Comparison of ENCODE assay signal across 1 cellular context in the genomic region with DNA sequence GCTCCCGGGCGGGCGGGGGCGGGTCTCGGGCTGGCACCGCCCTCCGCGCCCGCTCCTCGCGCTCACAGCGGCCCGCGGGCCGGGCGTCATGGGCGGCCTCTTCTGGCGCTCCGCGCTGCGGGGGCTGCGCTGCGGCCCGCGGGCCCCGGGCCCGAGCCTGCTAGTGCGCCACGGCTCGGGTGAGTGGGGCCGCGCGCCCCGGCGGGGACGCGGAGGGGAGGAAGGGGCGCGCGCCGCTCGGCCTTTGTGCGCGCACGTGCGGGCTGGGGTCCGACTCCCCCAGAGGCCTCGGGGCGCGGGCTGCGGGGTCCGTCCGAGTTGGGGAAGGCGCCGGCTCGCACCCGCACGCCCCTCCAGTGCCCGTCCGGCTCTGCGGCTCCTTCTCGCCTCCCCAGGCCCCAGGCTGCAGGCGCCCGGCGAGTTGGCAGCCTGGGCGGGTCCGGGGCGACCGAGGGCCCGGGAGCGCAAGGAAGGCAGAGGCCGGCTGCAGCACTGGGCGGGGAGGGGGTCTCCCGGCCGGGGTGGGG.
TF ChIP-seq lines count a peak whose summit lies in the region.

A gene (plus strand): TSS at position 65 of the 527 bp plus-strand sequence. CDS start 24 bp downstream, at position 89.

TF ChIP-seq in GM12878, 131 proteins besides CTCF, POLR2A, EP300 and RAD21 (continued from another document and continues in another):
- TF ChIP-seq, protein P1, sequence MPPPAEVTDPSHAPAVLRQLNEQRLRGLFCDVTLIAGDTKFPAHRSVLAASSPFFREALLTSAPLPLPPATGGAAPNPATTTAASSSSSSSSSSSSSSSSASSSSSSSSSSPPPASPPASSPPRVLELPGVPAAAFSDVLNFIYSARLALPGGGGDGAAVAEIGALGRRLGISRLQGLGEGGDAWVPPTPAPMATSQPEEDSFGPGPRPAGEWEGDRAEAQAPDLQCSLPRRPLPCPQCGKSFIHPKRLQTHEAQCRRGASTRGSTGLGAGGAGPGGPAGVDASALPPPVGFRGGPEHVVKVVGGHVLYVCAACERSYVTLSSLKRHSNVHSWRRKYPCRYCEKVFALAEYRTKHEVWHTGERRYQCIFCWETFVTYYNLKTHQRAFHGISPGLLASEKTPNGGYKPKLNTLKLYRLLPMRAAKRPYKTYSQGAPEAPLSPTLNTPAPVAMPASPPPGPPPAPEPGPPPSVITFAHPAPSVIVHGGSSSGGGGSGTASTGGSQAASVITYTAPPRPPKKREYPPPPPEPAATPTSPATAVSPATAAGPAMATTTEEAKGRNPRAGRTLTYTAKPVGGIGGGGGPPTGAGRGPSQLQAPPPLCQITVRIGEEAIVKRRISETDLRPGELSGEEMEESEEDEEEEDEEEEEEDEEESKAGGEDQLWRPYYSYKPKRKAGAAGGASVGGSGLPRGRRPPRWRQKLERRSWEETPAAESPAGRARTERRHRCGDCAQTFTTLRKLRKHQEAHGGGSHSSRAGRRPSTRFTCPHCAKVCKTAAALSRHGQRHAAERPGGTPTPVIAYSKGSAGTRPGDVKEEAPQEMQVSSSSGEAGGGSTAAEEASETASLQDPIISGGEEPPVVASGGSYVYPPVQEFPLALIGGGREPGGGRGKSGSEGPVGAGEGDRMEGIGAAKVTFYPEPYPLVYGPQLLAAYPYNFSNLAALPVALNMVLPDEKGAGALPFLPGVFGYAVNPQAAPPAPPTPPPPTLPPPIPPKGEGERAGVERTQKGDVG (CRISPR knock-in tag; IDR thresholded peaks at IDR 0.05), result no peak
- no peak for TF ChIP-seq ZNF24 (IDR thresholded peaks at IDR 0.05)
- peak; percentile 54; the same call in 1 of the 2 replicates for TF ChIP-seq RB1 (IDR thresholded peaks at IDR 0.05; ENCODE audit: borderline replicate concordance)
- peak; percentile 78 for TF ChIP-seq DPF2 (IDR thresholded peaks at IDR 0.05)
- TF ChIP-seq YY1 (IDR thresholded peaks at IDR 0.05; ENCODE audit: low read depth, low read length), result peak; percentile 54; the same call in 1 of the 2 replicates
- TF ChIP-seq JUNB (IDR thresholded peaks at IDR 0.05), result no peak
- TF ChIP-seq RFX5 (IDR thresholded peaks at IDR 0.05; ENCODE audit: low read depth, low read length), result no peak
- no peak for TF ChIP-seq SRF (IDR thresholded peaks at IDR 0.05; ENCODE audit: low read depth in 2 of 2, low read length in 2 of 2)
- TF ChIP-seq, protein P2, sequence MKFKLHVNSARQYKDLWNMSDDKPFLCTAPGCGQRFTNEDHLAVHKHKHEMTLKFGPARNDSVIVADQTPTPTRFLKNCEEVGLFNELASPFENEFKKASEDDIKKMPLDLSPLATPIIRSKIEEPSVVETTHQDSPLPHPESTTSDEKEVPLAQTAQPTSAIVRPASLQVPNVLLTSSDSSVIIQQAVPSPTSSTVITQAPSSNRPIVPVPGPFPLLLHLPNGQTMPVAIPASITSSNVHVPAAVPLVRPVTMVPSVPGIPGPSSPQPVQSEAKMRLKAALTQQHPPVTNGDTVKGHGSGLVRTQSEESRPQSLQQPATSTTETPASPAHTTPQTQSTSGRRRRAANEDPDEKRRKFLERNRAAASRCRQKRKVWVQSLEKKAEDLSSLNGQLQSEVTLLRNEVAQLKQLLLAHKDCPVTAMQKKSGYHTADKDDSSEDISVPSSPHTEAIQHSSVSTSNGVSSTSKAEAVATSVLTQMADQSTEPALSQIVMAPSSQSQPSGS (IDR thresholded peaks at IDR 0.05; ENCODE audit: low read length), result no peak
- TF ChIP-seq SIX5 (IDR thresholded peaks at IDR 0.05; ENCODE audit: low read depth, low read length, severe bottlenecking), result no peak
- TF ChIP-seq RBBP5 (conservative IDR thresholded peaks at IDR 0.05), result no peak
- TF ChIP-seq EZH2 (IDR thresholded peaks at IDR 0.05; ENCODE audit: borderline replicate concordance, control insufficient read depth, low read depth, low read length), result no peak
- peak; percentile 72 for TF ChIP-seq BACH1 (IDR thresholded peaks at IDR 0.05; ENCODE audit: borderline replicate concordance)
- TF ChIP-seq KLF5 (IDR thresholded peaks at IDR 0.05; ENCODE audit: partially characterized antibody), result no peak
- no peak for TF ChIP-seq FOS (IDR thresholded peaks at IDR 0.05; ENCODE audit: borderline replicate concordance, extremely low read depth, insufficient read length)
- TF ChIP-seq, protein P3, sequence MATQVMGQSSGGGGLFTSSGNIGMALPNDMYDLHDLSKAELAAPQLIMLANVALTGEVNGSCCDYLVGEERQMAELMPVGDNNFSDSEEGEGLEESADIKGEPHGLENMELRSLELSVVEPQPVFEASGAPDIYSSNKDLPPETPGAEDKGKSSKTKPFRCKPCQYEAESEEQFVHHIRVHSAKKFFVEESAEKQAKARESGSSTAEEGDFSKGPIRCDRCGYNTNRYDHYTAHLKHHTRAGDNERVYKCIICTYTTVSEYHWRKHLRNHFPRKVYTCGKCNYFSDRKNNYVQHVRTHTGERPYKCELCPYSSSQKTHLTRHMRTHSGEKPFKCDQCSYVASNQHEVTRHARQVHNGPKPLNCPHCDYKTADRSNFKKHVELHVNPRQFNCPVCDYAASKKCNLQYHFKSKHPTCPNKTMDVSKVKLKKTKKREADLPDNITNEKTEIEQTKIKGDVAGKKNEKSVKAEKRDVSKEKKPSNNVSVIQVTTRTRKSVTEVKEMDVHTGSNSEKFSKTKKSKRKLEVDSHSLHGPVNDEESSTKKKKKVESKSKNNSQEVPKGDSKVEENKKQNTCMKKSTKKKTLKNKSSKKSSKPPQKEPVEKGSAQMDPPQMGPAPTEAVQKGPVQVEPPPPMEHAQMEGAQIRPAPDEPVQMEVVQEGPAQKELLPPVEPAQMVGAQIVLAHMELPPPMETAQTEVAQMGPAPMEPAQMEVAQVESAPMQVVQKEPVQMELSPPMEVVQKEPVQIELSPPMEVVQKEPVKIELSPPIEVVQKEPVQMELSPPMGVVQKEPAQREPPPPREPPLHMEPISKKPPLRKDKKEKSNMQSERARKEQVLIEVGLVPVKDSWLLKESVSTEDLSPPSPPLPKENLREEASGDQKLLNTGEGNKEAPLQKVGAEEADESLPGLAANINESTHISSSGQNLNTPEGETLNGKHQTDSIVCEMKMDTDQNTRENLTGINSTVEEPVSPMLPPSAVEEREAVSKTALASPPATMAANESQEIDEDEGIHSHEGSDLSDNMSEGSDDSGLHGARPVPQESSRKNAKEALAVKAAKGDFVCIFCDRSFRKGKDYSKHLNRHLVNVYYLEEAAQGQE (IDR thresholded peaks at IDR 0.05; ENCODE audit: low read depth, low read length), result no peak
- TF ChIP-seq NRF1 (conservative IDR thresholded peaks at IDR 0.05; ENCODE audit: low read depth, low read length), result no peak
- peak; percentile 75 for TF ChIP-seq LARP7 (IDR thresholded peaks at IDR 0.05)
- no peak for TF ChIP-seq ZNF622 (IDR thresholded peaks at IDR 0.05)
- no peak for TF ChIP-seq POU2F2 (IDR thresholded peaks at IDR 0.05; ENCODE audit: borderline replicate concordance, low read depth, low read length)
- TF ChIP-seq TCF7 (IDR thresholded peaks at IDR 0.05; ENCODE audit: borderline replicate concordance), result no peak
- TF ChIP-seq SP1 (IDR thresholded peaks at IDR 0.05; ENCODE audit: low read depth, low read length), result no peak
- no peak for TF ChIP-seq SUPT20H (IDR thresholded peaks at IDR 0.05; ENCODE audit: borderline replicate concordance, control insufficient read depth, low read depth, low read length)
- TF ChIP-seq RELA (IDR thresholded peaks at IDR 0.05; ENCODE audit: borderline replicate concordance, partially characterized antibody), result no peak
- TF ChIP-seq, protein P4, sequence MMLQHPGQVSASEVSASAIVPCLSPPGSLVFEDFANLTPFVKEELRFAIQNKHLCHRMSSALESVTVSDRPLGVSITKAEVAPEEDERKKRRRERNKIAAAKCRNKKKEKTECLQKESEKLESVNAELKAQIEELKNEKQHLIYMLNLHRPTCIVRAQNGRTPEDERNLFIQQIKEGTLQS (IDR thresholded peaks at IDR 0.05; ENCODE audit: borderline replicate concordance, extremely low read depth, low read depth, low read length), result no peak
- no peak for TF ChIP-seq RAD51 (IDR thresholded peaks at IDR 0.05)
- no peak for TF ChIP-seq ASH2L (IDR thresholded peaks at IDR 0.05; ENCODE audit: borderline replicate concordance, low read depth)
- no peak for TF ChIP-seq IKZF2 (IDR thresholded peaks at IDR 0.05)
- no peak for TF ChIP-seq CEBPB (IDR thresholded peaks at IDR 0.05; ENCODE audit: borderline replicate concordance in 1 of 2, low read depth in 2 of 2, low read length in 2 of 2)
- TF ChIP-seq TAF1 (IDR thresholded peaks at IDR 0.05; ENCODE audit: borderline replicate concordance, low read depth, low read length), result peak; percentile 48; the same call in 1 of the 2 replicates
- TF ChIP-seq, protein P5, sequence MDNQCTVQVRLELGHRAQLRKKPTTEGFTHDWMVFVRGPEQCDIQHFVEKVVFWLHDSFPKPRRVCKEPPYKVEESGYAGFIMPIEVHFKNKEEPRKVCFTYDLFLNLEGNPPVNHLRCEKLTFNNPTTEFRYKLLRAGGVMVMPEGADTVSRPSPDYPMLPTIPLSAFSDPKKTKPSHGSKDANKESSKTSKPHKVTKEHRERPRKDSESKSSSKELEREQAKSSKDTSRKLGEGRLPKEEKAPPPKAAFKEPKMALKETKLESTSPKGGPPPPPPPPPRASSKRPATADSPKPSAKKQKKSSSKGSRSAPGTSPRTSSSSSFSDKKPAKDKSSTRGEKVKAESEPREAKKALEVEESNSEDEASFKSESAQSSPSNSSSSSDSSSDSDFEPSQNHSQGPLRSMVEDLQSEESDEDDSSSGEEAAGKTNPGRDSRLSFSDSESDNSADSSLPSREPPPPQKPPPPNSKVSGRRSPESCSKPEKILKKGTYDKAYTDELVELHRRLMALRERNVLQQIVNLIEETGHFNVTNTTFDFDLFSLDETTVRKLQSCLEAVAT (IDR thresholded peaks at IDR 0.05), result no peak
- no peak for TF ChIP-seq ETV6 (conservative IDR thresholded peaks at IDR 0.05 in 1 of 2, IDR thresholded peaks at IDR 0.05 in 1 of 2; ENCODE audit: borderline replicate concordance in 1 of 2, low read depth in 1 of 2)
- TF ChIP-seq EGR1 (IDR thresholded peaks at IDR 0.05; ENCODE audit: borderline replicate concordance in 1 of 2, low read depth in 2 of 2, low read length in 2 of 2), result peak in 1 of 2 experiments; percentile 47; a peak in 1 of 3 replicates
- TF ChIP-seq MYC (IDR thresholded peaks at IDR 0.05; ENCODE audit: insufficient read depth, insufficient read length, insufficient replicate concordance, low read length, severe bottlenecking), result no peak
- no peak for TF ChIP-seq ZNF274 (IDR thresholded peaks at IDR 0.05; ENCODE audit: insufficient read depth, insufficient read length)
- no peak for TF ChIP-seq FOXM1 (IDR thresholded peaks at IDR 0.05; ENCODE audit: low read depth, low read length)
- no peak for TF ChIP-seq SPI1 (IDR thresholded peaks at IDR 0.05; ENCODE audit: borderline replicate concordance, insufficient read depth, low read depth, low read length)
- no peak for TF ChIP-seq MYB (IDR thresholded peaks at IDR 0.05; ENCODE audit: borderline replicate concordance, low read depth, low read length)
- no peak for TF ChIP-seq SUZ12 (IDR thresholded peaks at IDR 0.05; ENCODE audit: unreplicated experiment)
- no peak for TF ChIP-seq KAT2A (conservative IDR thresholded peaks at IDR 0.05; ENCODE audit: control insufficient read depth, low read depth, low read length)
- no peak for TF ChIP-seq NR2C1 (IDR thresholded peaks at IDR 0.05)
- TF ChIP-seq GATAD2B (conservative IDR thresholded peaks at IDR 0.05; ENCODE audit: low read depth), result peak; percentile 77
- TF ChIP-seq ATF7 (IDR thresholded peaks at IDR 0.05; ENCODE audit: low read depth), result no peak
- TF ChIP-seq MEF2A (IDR thresholded peaks at IDR 0.05; ENCODE audit: insufficient read depth, low read depth, low read length), result no peak
- TF ChIP-seq NR2F1 (conservative IDR thresholded peaks at IDR 0.05), result peak; percentile 44
- TF ChIP-seq, protein P6, sequence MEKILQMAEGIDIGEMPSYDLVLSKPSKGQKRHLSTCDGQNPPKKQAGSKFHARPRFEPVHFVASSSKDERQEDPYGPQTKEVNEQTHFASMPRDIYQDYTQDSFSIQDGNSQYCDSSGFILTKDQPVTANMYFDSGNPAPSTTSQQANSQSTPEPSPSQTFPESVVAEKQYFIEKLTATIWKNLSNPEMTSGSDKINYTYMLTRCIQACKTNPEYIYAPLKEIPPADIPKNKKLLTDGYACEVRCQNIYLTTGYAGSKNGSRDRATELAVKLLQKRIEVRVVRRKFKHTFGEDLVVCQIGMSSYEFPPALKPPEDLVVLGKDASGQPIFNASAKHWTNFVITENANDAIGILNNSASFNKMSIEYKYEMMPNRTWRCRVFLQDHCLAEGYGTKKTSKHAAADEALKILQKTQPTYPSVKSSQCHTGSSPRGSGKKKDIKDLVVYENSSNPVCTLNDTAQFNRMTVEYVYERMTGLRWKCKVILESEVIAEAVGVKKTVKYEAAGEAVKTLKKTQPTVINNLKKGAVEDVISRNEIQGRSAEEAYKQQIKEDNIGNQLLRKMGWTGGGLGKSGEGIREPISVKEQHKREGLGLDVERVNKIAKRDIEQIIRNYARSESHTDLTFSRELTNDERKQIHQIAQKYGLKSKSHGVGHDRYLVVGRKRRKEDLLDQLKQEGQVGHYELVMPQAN (conservative IDR thresholded peaks at IDR 0.05), result 0 out of 2 replicates have a peak, but pooled peaks have one; percentile 30
- TF ChIP-seq CBFB (IDR thresholded peaks at IDR 0.05; ENCODE audit: low read depth), result no peak
- TF ChIP-seq, protein P7, sequence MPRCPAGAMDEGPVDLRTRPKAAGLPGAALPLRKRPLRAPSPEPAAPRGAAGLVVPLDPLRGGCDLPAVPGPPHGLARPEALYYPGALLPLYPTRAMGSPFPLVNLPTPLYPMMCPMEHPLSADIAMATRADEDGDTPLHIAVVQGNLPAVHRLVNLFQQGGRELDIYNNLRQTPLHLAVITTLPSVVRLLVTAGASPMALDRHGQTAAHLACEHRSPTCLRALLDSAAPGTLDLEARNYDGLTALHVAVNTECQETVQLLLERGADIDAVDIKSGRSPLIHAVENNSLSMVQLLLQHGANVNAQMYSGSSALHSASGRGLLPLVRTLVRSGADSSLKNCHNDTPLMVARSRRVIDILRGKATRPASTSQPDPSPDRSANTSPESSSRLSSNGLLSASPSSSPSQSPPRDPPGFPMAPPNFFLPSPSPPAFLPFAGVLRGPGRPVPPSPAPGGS (IDR thresholded peaks at IDR 0.05; ENCODE audit: borderline replicate concordance, insufficient read depth, low read depth, low read length, poor library complexity, severe bottlenecking), result no peak
- TF ChIP-seq POLR2AphosphoS5 (IDR thresholded peaks at IDR 0.05; ENCODE audit: low read length), result no peak
- TF ChIP-seq HDAC2 (IDR thresholded peaks at IDR 0.05), result no peak
- peak; percentile 71 to 97; a peak in 3 of 4 replicates for TF ChIP-seq BHLHE40 (IDR thresholded peaks at IDR 0.05; ENCODE audit: borderline replicate concordance in 1 of 2, low read depth in 2 of 2, low read length in 1 of 2)
- TF ChIP-seq, protein P8, sequence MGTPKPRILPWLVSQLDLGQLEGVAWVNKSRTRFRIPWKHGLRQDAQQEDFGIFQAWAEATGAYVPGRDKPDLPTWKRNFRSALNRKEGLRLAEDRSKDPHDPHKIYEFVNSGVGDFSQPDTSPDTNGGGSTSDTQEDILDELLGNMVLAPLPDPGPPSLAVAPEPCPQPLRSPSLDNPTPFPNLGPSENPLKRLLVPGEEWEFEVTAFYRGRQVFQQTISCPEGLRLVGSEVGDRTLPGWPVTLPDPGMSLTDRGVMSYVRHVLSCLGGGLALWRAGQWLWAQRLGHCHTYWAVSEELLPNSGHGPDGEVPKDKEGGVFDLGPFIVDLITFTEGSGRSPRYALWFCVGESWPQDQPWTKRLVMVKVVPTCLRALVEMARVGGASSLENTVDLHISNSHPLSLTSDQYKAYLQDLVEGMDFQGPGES (IDR thresholded peaks at IDR 0.05), result no peak
- TF ChIP-seq TCF3 (IDR thresholded peaks at IDR 0.05; ENCODE audit: borderline replicate concordance, insufficient read depth, low read depth, low read length), result no peak
